Comparison of ENCODE assay signal across 9 cellular contexts in genomic region chr6:22149501-22150490, GRCh38.
DNase-seq lines count a peak whose midpoint lies in the region; ATAC-seq and TF ChIP-seq lines count a peak whose summit lies in the region.
"Had no signal": no experiment of that assay in that cellular context is flagged by ENCODE, and none has a peak within 500 bp of the region (broad histone marks: within the 10 kb centered on the region; RNA-seq: fewer than 3 reads in every experiment).

No MANE protein-coding gene starts in this region.

- H3K9me2 ChIP-seq in OCI-LY1 (ENCODE audit: low read depth, low read length), result no peaks in the 10 kb centered on the region

- ATAC-seq in HG02840 (IDR thresholded peaks at IDR 0.05; ENCODE audit: low FRiP score, unreplicated experiment), result no peak
- ATAC-seq in HG02588 (IDR thresholded peaks at IDR 0.05; ENCODE audit: unreplicated experiment), result no peak
- ATAC-seq in GM21423 (IDR thresholded peaks at IDR 0.05; ENCODE audit: unreplicated experiment), result no peak
- ATAC-seq: activated CD4-positive, alpha-beta T cell treated with anti-CD3 and anti-CD28 coated beads for 36 hours had no signal

- TF ChIP-seq EP300 in Ishikawa (IDR thresholded peaks at IDR 0.05; ENCODE audit: borderline replicate concordance), result peak; percentile 82

- DNase-seq in head of caudate nucleus (peak in 36 of 42 donors; percentile 16 to 77 (median 45)), NCI-H187 treated with DMSO at 0.1 percent for 48 hours (lab: John Stamatoyannopoulos, UW) (no peak)
- DNase-seq: activated CD4-positive, alpha-beta T cell treated with anti-CD3 and anti-CD28 coated beads for 36 hours had no signal

- no peak for TF ChIP-seq CTCF in OCI-LY1 (IDR thresholded peaks at IDR 0.05; ENCODE audit: low read length)

- intact Hi-C loops in head of caudate nucleus (cut with DNase I), result loop anchor here (5.0 kb wide), 1 partner anchor 552 kb away; no protein-coding TSS in a partner anchor

- H3K9me3 ChIP-seq in OCI-LY1 (ENCODE audit: low read length), result no peaks in the 10 kb centered on the region
- no peaks in the 10 kb centered on the region for H3K9me3 ChIP-seq in skeletal muscle satellite cell (replicated peaks; ENCODE audit: low read length)

- no peaks in the 10 kb centered on the region for H3K27me3 ChIP-seq in OCI-LY1 (ENCODE audit: insufficient read depth, low read length)
- no peaks in the 10 kb centered on the region for H3K27me3 ChIP-seq in skeletal muscle satellite cell (ENCODE audit: control insufficient read depth, insufficient read depth, low read length)

- H3K36me3 ChIP-seq in OCI-LY1 (ENCODE audit: insufficient read depth, low read length) (no peaks in the 10 kb centered on the region), skeletal muscle satellite cell (ENCODE audit: insufficient read depth, low read length) (no peaks in the 10 kb centered on the region)

- H3K79me2 ChIP-seq in OCI-LY1 (ENCODE audit: insufficient read depth, low read length), result no peaks in the 10 kb centered on the region

- H3K4me1 ChIP-seq in OCI-LY1 (ENCODE audit: insufficient read depth, low read length, severe bottlenecking), result peaks cover 86% of the 10 kb centered on the region
- H3K4me1 ChIP-seq in skeletal muscle satellite cell (ENCODE audit: control insufficient read depth, insufficient read depth, low read length), result peaks cover 41% of the 10 kb centered on the region

- no peak overlapping the region for H2AFZ ChIP-seq in OCI-LY1 (ENCODE audit: low read length)

- H3K27ac ChIP-seq in OCI-LY1 (ENCODE audit: low read depth, low read length, poor library complexity, severe bottlenecking), result peak overlapping the region; percentile 57

- no peak overlapping the region for H3K4me3 ChIP-seq in OCI-LY1 (ENCODE audit: low read depth, low read length, poor library complexity, severe bottlenecking)
- no peak overlapping the region for H3K4me3 ChIP-seq in skeletal muscle satellite cell (ENCODE audit: low read length)

- TF ChIP-seq RAD21 in Ishikawa (IDR thresholded peaks at IDR 0.05; ENCODE audit: low read depth), result no peak

- H3F3A ChIP-seq in OCI-LY1 (ENCODE audit: insufficient read depth, low read length), result no peaks in the 10 kb centered on the region

- H3K4me2 ChIP-seq in OCI-LY1 (ENCODE audit: low read length) (peak overlapping the region; percentile 19; the same call in 1 of the 2 replicates), skeletal muscle satellite cell (ENCODE audit: low read length) (peak overlapping the region; percentile 86)

- no peaks in the 10 kb centered on the region for H4K20me1 ChIP-seq in OCI-LY1 (ENCODE audit: insufficient read depth, low read length)

- H3K9ac ChIP-seq in OCI-LY1 (ENCODE audit: low read length) (no peak overlapping the region), skeletal muscle satellite cell (ENCODE audit: low read depth, low read length) (peak overlapping the region; percentile 49)

TF ChIP-seq in Ishikawa, 13 proteins besides CTCF, POLR2A, EP300 and RAD21:
- TF ChIP-seq FOXM1 (IDR thresholded peaks at IDR 0.05; ENCODE audit: borderline replicate concordance, low read depth), result peak; percentile 54; the same call in 1 of the 2 replicates
- peak; percentile 48 for TF ChIP-seq TEAD4 (IDR thresholded peaks at IDR 0.05)
- no peak for TF ChIP-seq YY1 (IDR thresholded peaks at IDR 0.05; ENCODE audit: low read depth)
- TF ChIP-seq TCF12 (IDR thresholded peaks at IDR 0.05; ENCODE audit: low read depth), result peak; percentile 81; the same call in 1 of the 2 replicates
- TF ChIP-seq, protein P1, sequence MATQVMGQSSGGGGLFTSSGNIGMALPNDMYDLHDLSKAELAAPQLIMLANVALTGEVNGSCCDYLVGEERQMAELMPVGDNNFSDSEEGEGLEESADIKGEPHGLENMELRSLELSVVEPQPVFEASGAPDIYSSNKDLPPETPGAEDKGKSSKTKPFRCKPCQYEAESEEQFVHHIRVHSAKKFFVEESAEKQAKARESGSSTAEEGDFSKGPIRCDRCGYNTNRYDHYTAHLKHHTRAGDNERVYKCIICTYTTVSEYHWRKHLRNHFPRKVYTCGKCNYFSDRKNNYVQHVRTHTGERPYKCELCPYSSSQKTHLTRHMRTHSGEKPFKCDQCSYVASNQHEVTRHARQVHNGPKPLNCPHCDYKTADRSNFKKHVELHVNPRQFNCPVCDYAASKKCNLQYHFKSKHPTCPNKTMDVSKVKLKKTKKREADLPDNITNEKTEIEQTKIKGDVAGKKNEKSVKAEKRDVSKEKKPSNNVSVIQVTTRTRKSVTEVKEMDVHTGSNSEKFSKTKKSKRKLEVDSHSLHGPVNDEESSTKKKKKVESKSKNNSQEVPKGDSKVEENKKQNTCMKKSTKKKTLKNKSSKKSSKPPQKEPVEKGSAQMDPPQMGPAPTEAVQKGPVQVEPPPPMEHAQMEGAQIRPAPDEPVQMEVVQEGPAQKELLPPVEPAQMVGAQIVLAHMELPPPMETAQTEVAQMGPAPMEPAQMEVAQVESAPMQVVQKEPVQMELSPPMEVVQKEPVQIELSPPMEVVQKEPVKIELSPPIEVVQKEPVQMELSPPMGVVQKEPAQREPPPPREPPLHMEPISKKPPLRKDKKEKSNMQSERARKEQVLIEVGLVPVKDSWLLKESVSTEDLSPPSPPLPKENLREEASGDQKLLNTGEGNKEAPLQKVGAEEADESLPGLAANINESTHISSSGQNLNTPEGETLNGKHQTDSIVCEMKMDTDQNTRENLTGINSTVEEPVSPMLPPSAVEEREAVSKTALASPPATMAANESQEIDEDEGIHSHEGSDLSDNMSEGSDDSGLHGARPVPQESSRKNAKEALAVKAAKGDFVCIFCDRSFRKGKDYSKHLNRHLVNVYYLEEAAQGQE (IDR thresholded peaks at IDR 0.05; ENCODE audit: low read depth), result no peak
- 0 out of 2 replicates have a peak, but pooled peaks have one; percentile 8 for TF ChIP-seq NFIC (IDR thresholded peaks at IDR 0.05)
- TF ChIP-seq, protein P2, sequence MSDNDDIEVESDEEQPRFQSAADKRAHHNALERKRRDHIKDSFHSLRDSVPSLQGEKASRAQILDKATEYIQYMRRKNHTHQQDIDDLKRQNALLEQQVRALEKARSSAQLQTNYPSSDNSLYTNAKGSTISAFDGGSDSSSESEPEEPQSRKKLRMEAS (IDR thresholded peaks at IDR 0.05), result no peak
- 0 out of 2 replicates have a peak, but pooled peaks have one; percentile 14 for TF ChIP-seq CEBPB (IDR thresholded peaks at IDR 0.05)
- no peak for TF ChIP-seq ZBTB7A (IDR thresholded peaks at IDR 0.05; ENCODE audit: low read depth)
- TF ChIP-seq EGR1 (IDR thresholded peaks at IDR 0.05), result no peak
- TF ChIP-seq, protein P3, sequence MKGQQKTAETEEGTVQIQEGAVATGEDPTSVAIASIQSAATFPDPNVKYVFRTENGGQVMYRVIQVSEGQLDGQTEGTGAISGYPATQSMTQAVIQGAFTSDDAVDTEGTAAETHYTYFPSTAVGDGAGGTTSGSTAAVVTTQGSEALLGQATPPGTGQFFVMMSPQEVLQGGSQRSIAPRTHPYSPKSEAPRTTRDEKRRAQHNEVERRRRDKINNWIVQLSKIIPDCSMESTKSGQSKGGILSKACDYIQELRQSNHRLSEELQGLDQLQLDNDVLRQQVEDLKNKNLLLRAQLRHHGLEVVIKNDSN (IDR thresholded peaks at IDR 0.05), result no peak
- no peak for TF ChIP-seq TAF1 (IDR thresholded peaks at IDR 0.05; ENCODE audit: low read depth)
- no peak for TF ChIP-seq CREB1 (IDR thresholded peaks at IDR 0.05; ENCODE audit: low read depth)
